ENCODE assay signal across 8 cellular contexts in the genomic region with DNA sequence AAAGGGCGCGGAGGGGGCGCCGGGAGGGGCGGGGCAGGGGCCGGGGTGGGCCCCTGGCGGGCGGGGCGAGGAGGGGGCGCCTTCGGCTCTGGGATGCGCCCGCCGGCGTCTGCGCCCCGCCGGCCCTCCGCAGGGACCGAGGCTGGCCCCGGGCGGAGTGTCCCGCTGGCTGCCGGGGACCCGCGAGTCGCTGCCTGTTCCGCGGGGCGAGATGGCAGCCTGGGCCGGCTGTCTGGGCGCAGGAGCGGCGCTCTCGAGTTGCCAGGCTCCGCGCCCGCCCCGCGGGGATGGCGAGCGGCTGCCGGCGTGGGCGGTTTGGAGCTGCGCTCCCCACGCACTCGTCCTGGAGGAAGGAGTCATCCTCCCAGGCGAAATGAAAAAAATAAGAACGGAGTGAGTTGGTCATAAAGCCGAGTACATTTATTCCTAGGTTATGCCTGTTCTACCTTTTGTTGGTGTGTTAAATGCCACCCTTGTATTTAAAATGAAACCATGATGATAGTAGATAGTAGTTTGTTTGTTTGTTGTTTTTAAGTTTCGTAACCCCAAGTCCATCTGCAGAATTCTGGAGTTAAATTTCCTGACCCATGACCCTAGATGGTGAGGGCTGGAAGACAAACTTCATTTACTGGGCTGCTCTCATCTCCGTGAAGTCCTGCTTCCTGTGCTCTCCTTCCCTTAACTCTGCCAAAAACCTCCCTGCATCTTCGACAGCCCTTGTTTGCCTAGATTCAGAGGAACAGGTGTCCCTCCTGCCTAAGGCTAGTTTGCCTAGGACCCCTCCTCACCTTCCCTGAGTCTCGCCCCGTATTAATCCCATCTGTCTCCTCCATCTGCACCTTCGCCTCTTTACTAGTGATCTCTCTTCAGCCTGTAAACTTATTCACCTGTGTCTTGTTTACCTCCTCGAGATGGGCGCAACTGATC. TPM values are rescaled to one million over a fixed set of nuclear protein-coding genes. Genes with fewer than 3 reads are reported as not detected.
DNase-seq lines count a peak whose midpoint lies in the region; ATAC-seq and TF ChIP-seq lines count a peak whose summit lies in the region.

No MANE protein-coding gene starts in this region.

- H3K27ac Mint-ChIP-seq in chondrocyte (ENCODE audit: unreplicated experiment), result no peak overlapping the region

- peaks cover 10% of the 10 kb centered on the region for H3K27me3 Mint-ChIP-seq in chondrocyte (ENCODE audit: low read depth)

- TF ChIP-seq CTCF in chondrocyte (IDR thresholded peaks at IDR 0.05), result peak; percentile 35

- peaks cover 29% of the 10 kb centered on the region for H3K4me1 Mint-ChIP-seq in chondrocyte (ENCODE audit: low read depth)

- in situ Hi-C loops in ACHN (cut with HindIII; ENCODE audit: low pct_ligation_motif_present, low pct_unique_long_range_greater_than_20kb, low sequenced_read_pairs), result no loop called here

- no peaks in the 10 kb centered on the region for H3K36me3 Mint-ChIP-seq in chondrocyte (ENCODE audit: low read depth)

- ATAC-seq in GM19397 (IDR thresholded peaks at IDR 0.05; ENCODE audit: unreplicated experiment) (peak; percentile 25), HG03095 (IDR thresholded peaks at IDR 0.05; ENCODE audit: unreplicated experiment) (no peak), GM21360 (IDR thresholded peaks at IDR 0.05; ENCODE audit: unreplicated experiment) (no peak)

- H3K4me3 Mint-ChIP-seq in chondrocyte (ENCODE audit: unreplicated experiment), result peak overlapping the region; percentile 42

- no peaks in the 10 kb centered on the region for H3K9me3 Mint-ChIP-seq in chondrocyte (ENCODE audit: low read depth)

- peak; percentile 7 for DNase-seq in T1000 (lab: John Stamatoyannopoulos, UW)
- DNase-seq in chondrocyte (ENCODE audit: low spot score), result no peak
- peak; percentile 64 for DNase-seq in left kidney (ENCODE audit: low read depth, low spot score)
- DNase-seq in stimulated activated CD4-positive, alpha-beta T cell treated with anti-CD3 and anti-CD28 coated beads, Interleukin-4, amount 100 ng/mL, for 48 hours (ENCODE audit: low read depth in 2 of 2), result peak; percentile 14 to 17
- DNase-seq in ACHN, result no peak

RNA-seq across cellular contexts. Expression of a gene that starts 32.8 kb away (rescaled TPM):
- total RNA-seq in chondrocyte, result 208 to 225 TPM (median 219 TPM) in 3 replicates

RNA-seq across cellular contexts. Expression of a gene that starts 54.7 kb away (rescaled TPM):
- 0.70 to 2.6 TPM (median 0.90 TPM) in 3 replicates for total RNA-seq in chondrocyte

Comparison
In these comparisons a context has a peak if more than half of its experiments do, and no peak if none do; other contexts are left out.
1. DNase-seq: peak in T1000 (single experiment), left kidney (single experiment) and stimulated activated CD4-positive, alpha-beta T cell treated with anti-CD3 and anti-CD28 coated beads, Interleukin-4, amount 100 ng/mL, for 48 hours (2 of 2); none in chondrocyte (single experiment) and ACHN (single experiment).